2 cellular contexts compared by ENCODE assay signal in the genomic region with DNA sequence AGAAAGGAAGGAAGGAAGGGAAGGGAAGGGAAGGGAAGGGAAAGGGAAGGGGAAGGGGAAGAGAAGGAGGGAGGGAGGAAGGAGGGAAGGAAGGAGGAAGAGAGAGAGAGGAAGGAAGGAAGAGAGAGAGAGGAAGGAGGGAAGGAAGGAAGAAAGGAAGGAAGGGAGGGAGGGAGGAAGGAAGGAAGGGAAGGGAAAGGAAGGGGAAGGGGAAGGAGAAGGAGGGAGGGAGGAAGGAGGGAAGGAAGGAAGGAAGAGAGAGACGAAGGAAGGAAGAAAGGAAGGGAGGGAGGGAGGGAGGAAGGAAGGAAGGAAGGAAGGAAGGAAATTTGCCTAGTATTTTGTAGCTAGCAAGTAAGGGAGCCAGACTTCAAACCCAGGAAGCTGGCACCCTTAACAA.
TF ChIP-seq lines count a peak whose summit lies in the region.

No MANE protein-coding gene starts in this region.

TF ChIP-seq in HepG2, 621 proteins besides CTCF, POLR2A, EP300 and RAD21 (continued from another document):
- TF ChIP-seq, protein P1, sequence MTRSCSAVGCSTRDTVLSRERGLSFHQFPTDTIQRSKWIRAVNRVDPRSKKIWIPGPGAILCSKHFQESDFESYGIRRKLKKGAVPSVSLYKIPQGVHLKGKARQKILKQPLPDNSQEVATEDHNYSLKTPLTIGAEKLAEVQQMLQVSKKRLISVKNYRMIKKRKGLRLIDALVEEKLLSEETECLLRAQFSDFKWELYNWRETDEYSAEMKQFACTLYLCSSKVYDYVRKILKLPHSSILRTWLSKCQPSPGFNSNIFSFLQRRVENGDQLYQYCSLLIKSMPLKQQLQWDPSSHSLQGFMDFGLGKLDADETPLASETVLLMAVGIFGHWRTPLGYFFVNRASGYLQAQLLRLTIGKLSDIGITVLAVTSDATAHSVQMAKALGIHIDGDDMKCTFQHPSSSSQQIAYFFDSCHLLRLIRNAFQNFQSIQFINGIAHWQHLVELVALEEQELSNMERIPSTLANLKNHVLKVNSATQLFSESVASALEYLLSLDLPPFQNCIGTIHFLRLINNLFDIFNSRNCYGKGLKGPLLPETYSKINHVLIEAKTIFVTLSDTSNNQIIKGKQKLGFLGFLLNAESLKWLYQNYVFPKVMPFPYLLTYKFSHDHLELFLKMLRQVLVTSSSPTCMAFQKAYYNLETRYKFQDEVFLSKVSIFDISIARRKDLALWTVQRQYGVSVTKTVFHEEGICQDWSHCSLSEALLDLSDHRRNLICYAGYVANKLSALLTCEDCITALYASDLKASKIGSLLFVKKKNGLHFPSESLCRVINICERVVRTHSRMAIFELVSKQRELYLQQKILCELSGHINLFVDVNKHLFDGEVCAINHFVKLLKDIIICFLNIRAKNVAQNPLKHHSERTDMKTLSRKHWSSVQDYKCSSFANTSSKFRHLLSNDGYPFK (CRISPR knock-in tag; IDR thresholded peaks at IDR 0.05; ENCODE audit: borderline replicate concordance): no peak
- TF ChIP-seq HNRNPK (IDR thresholded peaks at IDR 0.05; ENCODE audit: low read depth, low read length, poor library complexity, severe bottlenecking): peak; percentile 58
- TF ChIP-seq PRPF4 (IDR thresholded peaks at IDR 0.05; ENCODE audit: low read depth, low read length, poor library complexity, severe bottlenecking): no peak
- no peak for TF ChIP-seq CENPT (CRISPR knock-in tag; IDR thresholded peaks at IDR 0.05; ENCODE audit: low read depth)
- no peak for TF ChIP-seq ZFP36 (IDR thresholded peaks at IDR 0.05; ENCODE audit: borderline replicate concordance, low read depth, low read length, partially characterized antibody)
- no peak for TF ChIP-seq MXI1 (IDR thresholded peaks at IDR 0.05; ENCODE audit: borderline replicate concordance, low read depth, low read length)

TF ChIP-seq in K562, 482 proteins besides CTCF, POLR2A, EP300 and RAD21 (continued from another document):
- TF ChIP-seq, protein P2, sequence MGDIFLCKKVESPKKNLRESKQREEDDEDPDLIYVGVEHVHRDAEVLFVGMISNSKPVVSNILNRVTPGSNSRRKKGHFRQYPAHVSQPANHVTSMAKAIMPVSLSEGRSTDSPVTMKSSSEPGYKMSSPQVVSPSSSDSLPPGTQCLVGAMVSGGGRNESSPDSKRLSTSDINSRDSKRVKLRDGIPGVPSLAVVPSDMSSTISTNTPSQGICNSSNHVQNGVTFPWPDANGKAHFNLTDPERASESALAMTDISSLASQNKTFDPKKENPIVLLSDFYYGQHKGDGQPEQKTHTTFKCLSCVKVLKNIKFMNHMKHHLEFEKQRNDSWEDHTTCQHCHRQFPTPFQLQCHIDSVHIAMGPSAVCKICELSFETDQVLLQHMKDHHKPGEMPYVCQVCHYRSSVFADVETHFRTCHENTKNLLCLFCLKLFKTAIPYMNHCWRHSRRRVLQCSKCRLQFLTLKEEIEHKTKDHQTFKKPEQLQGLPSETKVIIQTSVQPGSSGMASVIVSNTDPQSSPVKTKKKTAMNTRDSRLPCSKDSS (IDR thresholded peaks at IDR 0.05; ENCODE audit: low read depth, partially characterized antibody): no peak
- no peak for TF ChIP-seq TSC22D4 (tag; IDR thresholded peaks at IDR 0.05)
